33 cellular contexts compared by ENCODE assay signal in genomic region chr10:112711366-112711765, GRCh38.
A peak's percentile ranks its signal among the peaks of the same experiment; 100 is the strongest.
DNase-seq lines count a peak whose midpoint lies in the region; ATAC-seq and TF ChIP-seq lines count a peak whose summit lies in the region.
"Had no signal": no experiment of that assay in that cellular context is flagged by ENCODE, and none has a peak within 500 bp of the region (broad histone marks: within the 10 kb centered on the region; RNA-seq: fewer than 3 reads in every experiment).

No MANE protein-coding gene starts in this region.

- TF ChIP-seq EP300 in sigmoid colon (IDR thresholded peaks at IDR 0.05): no peak

- CTCF ChIA-PET in naive thymus-derived CD4-positive, alpha-beta T cell (lab: Charles Lee): no interaction called here

- H3K36me3 ChIP-seq in brain microvascular endothelial cell (replicated peaks): no peaks in the 10 kb centered on the region
- peaks cover 0 to 8% (median 0%) of the 10 kb centered on the region in 3 experiments for H3K36me3 ChIP-seq in naive thymus-derived CD4-positive, alpha-beta T cell (ENCODE audit: control insufficient read depth in 2 of 3, insufficient read depth in 3 of 3, low read length in 3 of 3)
- peaks cover 0 to 3% (median 0%) of the 10 kb centered on the region in 4 donors for H3K36me3 ChIP-seq in sigmoid colon
- H3K36me3 ChIP-seq: HAP-1, neural progenitor cell, right lobe of liver, thoracic aorta, vagina had no signal

- H3K4me1 Mint-ChIP-seq in HFFc6 (ENCODE audit: low read depth): peaks cover 70% of the 10 kb centered on the region
- peaks cover 0 to 4% (median 3%) of the 10 kb centered on the region in 7 donors for H3K4me1 Mint-ChIP-seq in naive thymus-derived CD4-positive, alpha-beta T cell
- H3K4me1 Mint-ChIP-seq: B cell; memory B cell; stimulated activated memory B cell treated with anti-CD40 and anti-IgM and Interleukin-4, amounts not matched to agents 10 μg/mL and 1 μg/mL and 100 μg/mL, for 72 hours had no signal

- peak overlapping the region; percentile 75 for H3K27ac Mint-ChIP-seq in HFFc6
- H3K27ac Mint-ChIP-seq in naive thymus-derived CD4-positive, alpha-beta T cell: no peak overlapping the region
- H3K27ac Mint-ChIP-seq: activated T-cell treated with anti-CD3 and anti-CD28 coated beads, Interleukin-2, amount 50 U/mL, for 24 hours; B cell; memory B cell; neural progenitor cell; stimulated activated memory B cell treated with anti-CD40 and anti-IgM and Interleukin-4, amounts not matched to agents 10 μg/mL and 1 μg/mL and 100 μg/mL, for 72 hours; T-helper 1 cell treated with Interleukin-12 subunit alpha and Interleukin-12 subunit beta and Interleukin-4 antibody, amounts not matched to agents 30 μg/mL and 1 μg/mL, for 36 hours had no signal

- H3K27ac ChIP-seq in brain microvascular endothelial cell (no peak overlapping the region), sigmoid colon (no peak overlapping the region)
- H3K27ac ChIP-seq in naive thymus-derived CD4-positive, alpha-beta T cell (ENCODE audit: low read depth, low read length): no peak overlapping the region
- H3K27ac ChIP-seq: body of pancreas, dorsolateral prefrontal cortex, hepatocyte, neural progenitor cell, right lobe of liver, thoracic aorta, vagina had no signal

- H3K4me3 Mint-ChIP-seq in HFFc6: peak overlapping the region; percentile 61
- H3K4me3 Mint-ChIP-seq in naive thymus-derived CD4-positive, alpha-beta T cell: no peak overlapping the region
- H3K4me3 Mint-ChIP-seq: activated T-cell treated with anti-CD3 and anti-CD28 coated beads, Interleukin-2, amount 50 U/mL, for 24 hours; B cell; memory B cell; neural progenitor cell; stimulated activated memory B cell treated with anti-CD40 and anti-IgM and Interleukin-4, amounts not matched to agents 10 μg/mL and 1 μg/mL and 100 μg/mL, for 72 hours; T-helper 1 cell treated with Interleukin-12 subunit alpha and Interleukin-12 subunit beta and Interleukin-4 antibody, amounts not matched to agents 30 μg/mL and 1 μg/mL, for 36 hours had no signal

- DNase-seq in AG09309 (ENCODE audit: low read depth) (peak; percentile 41), HFFc6 (peak; percentile 90), brain microvascular endothelial cell (peak; percentile 61), fibroblast of villous mesenchyme (ENCODE audit: low read depth) (peak; percentile 70), AG08395 (ENCODE audit: low spot score) (no peak), sigmoid colon (no peak), GOT3 (lab: John Stamatoyannopoulos, UW) (no peak)
- DNase-seq in naive thymus-derived CD4-positive, alpha-beta T cell: no peak
- DNase-seq: activated gamma-delta T cell; activated T-cell treated with anti-CD3 and anti-CD28 coated beads, Interleukin-2, amount 50 U/mL, for 24 hours; body of pancreas; cerebellar nuclear complex; DMS153; dorsolateral prefrontal cortex; GDM1; NCI-H1105 treated with DMSO at 0.1 percent for 48 hours; NCI-H2029; NCI-H526 treated with DMSO at 0.1 percent for 48 hours; posterior cingulate gyrus; right lobe of liver; RPMI8226; stimulated activated CD4-positive, alpha-beta T cell treated with anti-CD3 and anti-CD28 coated beads, Interleukin-4, amount 100 ng/mL, for 24 hours had no signal

- ATAC-seq in naive thymus-derived CD4-positive, alpha-beta T cell: no peak
- ATAC-seq: body of pancreas; K562; left lobe of liver; right lobe of liver; stimulated activated memory B cell treated with anti-CD40 and anti-IgM and Interleukin-4, amounts not matched to agents 10 μg/mL and 1 μg/mL and 100 μg/mL, for 72 hours had no signal

- intact Hi-C loops in naive thymus-derived CD4-positive, alpha-beta T cell (cut with micrococcal nuclease): no loop called here
- intact Hi-C loops in sigmoid colon (cut with DNase I): no loop called here

- WGBS in sigmoid colon, 2 donors: 91 to 94% methylated on average over 8 of the region's 8 CpGs

- no peaks in the 10 kb centered on the region for H3K9me3 ChIP-seq in naive thymus-derived CD4-positive, alpha-beta T cell (ENCODE audit: control insufficient read depth in 2 of 3, low read length in 3 of 3)
- H3K9me3 ChIP-seq in sigmoid colon: no peaks in the 10 kb centered on the region
- H3K9me3 ChIP-seq: body of pancreas, HAP-1, right lobe of liver, thoracic aorta, vagina had no signal

- POLR2A ChIA-PET in naive thymus-derived CD4-positive, alpha-beta T cell (lab: Charles Lee): no interaction called here

- no peaks in the 10 kb centered on the region for H3K27me3 ChIP-seq in brain microvascular endothelial cell (replicated peaks)
- no peaks in the 10 kb centered on the region for H3K27me3 ChIP-seq in naive thymus-derived CD4-positive, alpha-beta T cell (ENCODE audit: control insufficient read depth in 2 of 2, insufficient read depth in 2 of 2, low read length in 2 of 2)
- no peaks in the 10 kb centered on the region for H3K27me3 ChIP-seq in sigmoid colon
- H3K27me3 ChIP-seq: body of pancreas, dorsolateral prefrontal cortex, hepatocyte, neural progenitor cell, right lobe of liver, vagina had no signal

- peaks cover 16% of the 10 kb centered on the region for H3K36me3 Mint-ChIP-seq in HFFc6 (ENCODE audit: low read depth)
- peaks cover 2 to 55% (median 32%) of the 10 kb centered on the region in 5 donors for H3K36me3 Mint-ChIP-seq in naive thymus-derived CD4-positive, alpha-beta T cell

- TF ChIP-seq CTCF in AG09309 (IDR thresholded peaks at IDR 0.05; ENCODE audit: control insufficient read depth, insufficient read depth, low read depth, low read length, missing control alignments) (no peak), HFFc6 (IDR thresholded peaks at IDR 0.05) (no peak), brain microvascular endothelial cell (IDR thresholded peaks at IDR 0.05; ENCODE audit: low read depth, low read length, missing control alignments) (no peak), fibroblast of villous mesenchyme (IDR thresholded peaks at IDR 0.05; ENCODE audit: insufficient read depth, low read depth, low read length) (no peak), sigmoid colon (IDR thresholded peaks at IDR 0.05) (no peak)

- H3K9me3 Mint-ChIP-seq in HFFc6: no peaks in the 10 kb centered on the region
- H3K9me3 Mint-ChIP-seq in naive thymus-derived CD4-positive, alpha-beta T cell: peaks cover 0 to 2% (median 0%) of the 10 kb centered on the region in 11 donors
- H3K9me3 Mint-ChIP-seq: activated T-cell treated with anti-CD3 and anti-CD28 coated beads, Interleukin-2, amount 50 U/mL, for 24 hours; memory B cell; neural progenitor cell; stimulated activated memory B cell treated with anti-CD40 and anti-IgM and Interleukin-4, amounts not matched to agents 10 μg/mL and 1 μg/mL and 100 μg/mL, for 72 hours; T-helper 1 cell treated with Interleukin-12 subunit alpha and Interleukin-12 subunit beta and Interleukin-4 antibody, amounts not matched to agents 30 μg/mL and 1 μg/mL, for 36 hours had no signal

- no peaks in the 10 kb centered on the region for H3K4me1 ChIP-seq in naive thymus-derived CD4-positive, alpha-beta T cell (ENCODE audit: control insufficient read depth in 2 of 2, insufficient read depth in 2 of 2, low read length in 2 of 2)
- no peaks in the 10 kb centered on the region for H3K4me1 ChIP-seq in sigmoid colon
- H3K4me1 ChIP-seq: body of pancreas, HAP-1, right lobe of liver, vagina had no signal

- in situ Hi-C loops in brain microvascular endothelial cell (cut with HindIII; ENCODE audit: low pct_ligation_motif_present, low sequenced_read_pairs): no loop called here

- no peak for TF ChIP-seq POLR2A in sigmoid colon (IDR thresholded peaks at IDR 0.05)

- H3K27me3 Mint-ChIP-seq in HFFc6 (ENCODE audit: insufficient read depth): peaks cover 1% of the 10 kb centered on the region
- no peaks in the 10 kb centered on the region for H3K27me3 Mint-ChIP-seq in naive thymus-derived CD4-positive, alpha-beta T cell
- H3K27me3 Mint-ChIP-seq: activated T-cell treated with anti-CD3 and anti-CD28 coated beads, Interleukin-2, amount 50 U/mL, for 24 hours; B cell; memory B cell; stimulated activated memory B cell treated with anti-CD40 and anti-IgM and Interleukin-4, amounts not matched to agents 10 μg/mL and 1 μg/mL and 100 μg/mL, for 72 hours had no signal

- no peak overlapping the region for H3K4me3 ChIP-seq in AG09309 (ENCODE audit: control insufficient read depth, low read depth, low read length)
- no peak overlapping the region for H3K4me3 ChIP-seq in brain microvascular endothelial cell (ENCODE audit: low read depth, low read length)
- H3K4me3 ChIP-seq in fibroblast of villous mesenchyme (ENCODE audit: low read depth, low read length): no peak overlapping the region
- H3K4me3 ChIP-seq in naive thymus-derived CD4-positive, alpha-beta T cell (ENCODE audit: low read length): no peak overlapping the region
- no peak overlapping the region for H3K4me3 ChIP-seq in sigmoid colon
- H3K4me3 ChIP-seq: body of pancreas, dorsolateral prefrontal cortex, HAP-1, hepatocyte, K562, neural progenitor cell, right lobe of liver, thoracic aorta, vagina had no signal

Comparison
In these comparisons a context has a peak if more than half of its experiments do, and no peak if none do; other contexts are left out.
1. DNase-seq: peak in AG09309 (single experiment), HFFc6 (single experiment), brain microvascular endothelial cell (single experiment) and fibroblast of villous mesenchyme (single experiment); none in naive thymus-derived CD4-positive, alpha-beta T cell (0 of 9), AG08395 (single experiment), sigmoid colon (single experiment) and GOT3 (single experiment).